ENCODE assay signal across 8 cellular contexts in the genomic region with DNA sequence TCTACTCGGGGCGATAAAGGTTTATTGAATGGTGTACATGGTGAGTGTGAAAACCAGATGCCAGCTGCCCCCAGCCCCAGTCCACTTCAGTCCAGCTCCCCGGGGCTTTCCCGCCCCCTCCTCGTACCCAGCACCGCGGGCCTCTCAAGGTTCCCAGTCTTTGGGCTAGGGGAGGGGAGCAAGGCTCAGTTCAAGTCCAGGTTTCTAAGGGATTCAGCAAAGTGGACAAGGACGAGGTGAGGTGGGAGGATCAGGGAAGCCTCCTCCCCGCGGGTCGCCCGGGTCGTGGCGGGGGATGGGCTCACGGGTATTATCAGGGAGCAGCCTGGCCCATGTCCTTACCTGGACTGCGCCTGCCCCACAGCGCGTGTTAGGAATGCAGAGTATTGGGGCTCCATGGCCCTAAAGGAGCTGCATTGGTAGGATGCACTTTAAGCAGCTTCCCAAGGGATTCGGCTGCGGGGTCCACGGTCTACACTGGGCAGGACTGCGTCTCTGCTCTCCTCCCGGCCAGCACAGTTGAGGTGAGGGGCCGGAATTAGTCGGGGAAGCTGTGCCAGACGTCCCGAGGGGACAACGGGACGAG. TPM values are rescaled to one million over a fixed set of nuclear protein-coding genes. Genes with fewer than 3 reads are reported as not detected.
DNase-seq lines count a peak whose midpoint lies in the region; ATAC-seq, FAIRE-seq and TF ChIP-seq lines count a peak whose summit lies in the region.

No MANE protein-coding gene starts in this region.

- peaks cover 45% of the 10 kb centered on the region for H3K27me3 ChIP-seq in HUES6 (ENCODE audit: control insufficient read depth, insufficient read depth, low read length)
- no peaks in the 10 kb centered on the region for H3K27me3 ChIP-seq in bronchial epithelial cell (ENCODE audit: control insufficient read depth, insufficient read depth, low read length)
- peaks cover 0 to 3% of the 10 kb centered on the region in 2 donors for H3K27me3 ChIP-seq in mucosa of rectum (ENCODE audit: control insufficient read depth in 2 of 2, insufficient read depth in 2 of 2, low read length in 2 of 2)
- no peaks in the 10 kb centered on the region for H3K27me3 ChIP-seq in aorta (ENCODE audit: control insufficient read depth in 1 of 2, insufficient read depth in 2 of 2, low read length in 1 of 2)

- no peak overlapping the region for H3K27ac ChIP-seq in HUES6 (ENCODE audit: low read depth, low read length)
- H3K27ac ChIP-seq in mucosa of rectum (ENCODE audit: low read depth in 2 of 2, low read length in 2 of 2): no peak overlapping the region
- H3K27ac ChIP-seq in aorta (ENCODE audit: low read depth in 1 of 2, low read length in 2 of 2): peak overlapping the region; percentile 23 to 54

- peak; percentile 8 for ATAC-seq in aorta (ENCODE audit: low FRiP score)

- TF ChIP-seq CTCF in bronchial epithelial cell (IDR thresholded peaks at IDR 0.05; ENCODE audit: insufficient read depth, low read length, severe bottlenecking): no peak

- FAIRE-seq in bronchial epithelial cell (lab: Jason Lieb, UNC): no peak

- intact Hi-C loops in aorta (cut with DNase I): loop anchor here (2.0 to 5.0 kb wide), 6 partner anchors 35 to 199 kb away; no protein-coding TSS in a partner anchor

- DNase-seq in bronchial epithelial cell (ENCODE audit: low read depth) (no peak), aorta (no peak), MV-4-11 (lab: John Stamatoyannopoulos, UW) (no peak), GOT3 (lab: John Stamatoyannopoulos, UW) (no peak), kidney glomerular epithelial cell (lab: John Stamatoyannopoulos, UW) (no peak)

- H3K4me1 ChIP-seq in ES-I3 (ENCODE audit: insufficient read depth, low read length): no peaks in the 10 kb centered on the region; the same call in 1 of the 2 replicates
- peaks cover 30% of the 10 kb centered on the region for H3K4me1 ChIP-seq in HUES6 (ENCODE audit: control insufficient read depth, insufficient read depth, low read length)
- peaks cover 27 to 30% of the 10 kb centered on the region in 2 donors for H3K4me1 ChIP-seq in mucosa of rectum (ENCODE audit: control insufficient read depth in 2 of 2, insufficient read depth in 2 of 2, low read length in 2 of 2)
- H3K4me1 ChIP-seq in aorta (ENCODE audit: control insufficient read depth in 1 of 2, insufficient read depth in 2 of 2, low read length in 2 of 2): no peaks in the 10 kb centered on the region

- 0 to 1% methylated on average over 29 of the region's 29 CpGs for WGBS in aorta, 2 donors

- H3K9me3 ChIP-seq in ES-I3 (ENCODE audit: control insufficient read depth, insufficient read depth, low read length) (no peaks in the 10 kb centered on the region), HUES6 (ENCODE audit: control insufficient read depth, insufficient read depth, low read depth, low read length) (no peaks in the 10 kb centered on the region), mucosa of rectum (ENCODE audit: control insufficient read depth in 2 of 2, low read length in 2 of 2) (no peaks in the 10 kb centered on the region), aorta (ENCODE audit: control insufficient read depth, low read length) (no peaks in the 10 kb centered on the region)

- H3K9ac ChIP-seq in ES-I3 (ENCODE audit: low read depth, low read length) (peak overlapping the region; percentile 79), HUES6 (ENCODE audit: low read length) (peak overlapping the region; percentile 57), mucosa of rectum (ENCODE audit: low read depth in 1 of 2, low read length in 2 of 2) (peak overlapping the region; percentile 50 to 63)

- peak overlapping the region; percentile 97 for H3K4me3 ChIP-seq in HUES6 (ENCODE audit: low read depth, low read length)
- H3K4me3 ChIP-seq in bronchial epithelial cell (ENCODE audit: low read depth, low read length): peak overlapping the region; percentile 70
- H3K4me3 ChIP-seq in mucosa of rectum (ENCODE audit: low read length in 2 of 2): peak overlapping the region; percentile 78 to 83
- H3K4me3 ChIP-seq in aorta (ENCODE audit: low read length in 2 of 2): peak overlapping the region; percentile 31 to 66

- H3K36me3 ChIP-seq in ES-I3 (ENCODE audit: insufficient read depth, low read length): no peaks in the 10 kb centered on the region
- no peaks in the 10 kb centered on the region for H3K36me3 ChIP-seq in HUES6 (ENCODE audit: control insufficient read depth, insufficient read depth, low read length)
- H3K36me3 ChIP-seq in bronchial epithelial cell (ENCODE audit: control insufficient read depth, insufficient read depth, low read length): no peaks in the 10 kb centered on the region
- H3K36me3 ChIP-seq in mucosa of rectum (ENCODE audit: control insufficient read depth in 2 of 2, insufficient read depth in 2 of 2, low read length in 2 of 2): no peaks in the 10 kb centered on the region
- H3K36me3 ChIP-seq in aorta (ENCODE audit: control insufficient read depth in 1 of 2, insufficient read depth in 2 of 2, low read length in 1 of 2): no peaks in the 10 kb centered on the region

RNA-seq across cellular contexts. Expression of gene PFKFB3, which starts 0.5 kb away (rescaled TPM):
- 18.7 and 37.0 TPM in 2 replicates for total RNA-seq in bronchial epithelial cell
- total RNA-seq in aorta: 100 to 1,000 TPM; 116 to 140 TPM
- 10 to 100 TPM; 31.4 to 45.6 TPM for polyA plus RNA-seq in aorta

Comparison
In these comparisons a context has a peak if more than half of its experiments do, and no peak if none do; other contexts are left out.
1. H3K27ac ChIP-seq: peak in aorta (2 of 2); none in HUES6 (single experiment) and mucosa of rectum (0 of 2).
2. Peak in every context shown above with its lines, with median percentiles within 50 percentile points of each other: H3K9ac ChIP-seq and H3K4me3 ChIP-seq.